Comparison of ENCODE assay signal across 8 cellular contexts in the genomic region with DNA sequence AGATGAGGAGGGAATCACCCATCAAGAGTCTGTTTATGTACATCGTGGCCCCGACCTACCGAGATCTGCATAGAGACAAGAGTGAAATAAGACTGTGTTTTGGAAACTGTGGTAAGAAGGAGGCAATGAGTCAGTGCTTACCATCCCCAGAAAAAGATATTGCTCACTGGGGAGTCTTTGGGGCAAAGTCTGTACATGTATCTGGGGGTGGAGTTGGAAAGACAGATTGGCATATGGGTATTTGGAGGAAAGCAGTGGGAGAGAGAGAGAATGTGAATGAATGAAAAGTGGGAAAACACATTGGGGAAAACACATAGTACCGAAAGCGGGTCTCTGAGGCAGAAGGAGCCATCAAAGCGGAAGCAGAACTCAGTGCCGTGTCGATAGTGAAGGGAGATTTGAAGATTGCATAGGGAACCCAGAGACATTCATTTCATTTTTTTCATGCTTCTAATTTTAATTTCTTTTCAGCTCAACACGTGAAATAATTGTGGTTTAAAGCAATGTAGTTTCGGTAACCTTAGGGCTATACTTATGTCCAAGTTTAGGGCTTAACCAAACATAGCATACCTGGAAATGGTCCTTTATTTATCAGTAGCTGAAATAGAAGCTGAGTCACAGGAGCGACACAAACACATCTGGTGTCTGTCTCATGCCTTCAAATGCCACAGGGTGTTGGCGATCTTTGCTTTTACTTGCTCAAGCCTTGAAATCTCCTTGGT.
DNase-seq lines count a peak whose midpoint lies in the region; ATAC-seq and TF ChIP-seq lines count a peak whose summit lies in the region.

No MANE protein-coding gene starts in this region.

- H3K4me3 ChIP-seq in lower lobe of right lung (no peak overlapping the region), BE2C (ENCODE audit: low read depth, low read length) (no peak overlapping the region)

- DNase-seq in GM10248 (ENCODE audit: extremely low spot score) (peak; percentile 49), H4 (ENCODE audit: low spot score) (peak; percentile 81), MV-4-11 (lab: John Stamatoyannopoulos, UW) (peak; percentile 92), lower lobe of right lung (no peak), mesothelial cell of epicardium (ENCODE audit: low spot score in 2 of 2, unreplicated experiment in 2 of 2) (no peak), BE2C (no peak), cerebellum (ENCODE audit: low spot score) (no peak)
- peak; percentile 58 to 65 for DNase-seq in activated T-cell treated with anti-CD3 and anti-CD28 coated beads, Interleukin-2, amount 50 U/mL, for 48 hours

- H3K4me3 Mint-ChIP-seq in mesothelial cell of epicardium: no peak overlapping the region

- H3K9me3 ChIP-seq in lower lobe of right lung: no peaks in the 10 kb centered on the region
- H3K9me3 ChIP-seq in BE2C: no peaks in the 10 kb centered on the region

- CTCF ChIA-PET in GM10248 (lab: Yijun Ruan, JAX): interaction anchor here (1.0 to 2.4 kb wide), 9 partner anchors 10 to 104 kb away, joined by 3 to 12 read pairs (median 5); no protein-coding TSS in a partner anchor

- H3K36me3 ChIP-seq in lower lobe of right lung (no peaks in the 10 kb centered on the region), BE2C (no peaks in the 10 kb centered on the region)

- POLR2A ChIA-PET in GM10248 (lab: Yijun Ruan, JAX): interaction anchor here (0.6 to 1.0 kb wide), 3 partner anchors 10 to 105 kb away, joined by 3 to 5 read pairs (median 3); no protein-coding TSS in a partner anchor

- intact Hi-C loops in lower lobe of right lung (cut with DNase I): no loop called here

- H3K27me3 Mint-ChIP-seq in mesothelial cell of epicardium (ENCODE audit: low read depth): peaks cover 18% of the 10 kb centered on the region

- H3K27ac ChIP-seq in lower lobe of right lung: peak overlapping the region; percentile 58

- H3K4me1 ChIP-seq in lower lobe of right lung: peaks cover 34% of the 10 kb centered on the region
- peaks cover 23% of the 10 kb centered on the region; the same call in 1 of the 2 replicates for H3K4me1 ChIP-seq in BE2C

- H3K9me3 Mint-ChIP-seq in mesothelial cell of epicardium: no peaks in the 10 kb centered on the region

- H3K4me1 Mint-ChIP-seq in mesothelial cell of epicardium: peaks cover 4% of the 10 kb centered on the region

- no peaks in the 10 kb centered on the region for H3K27me3 ChIP-seq in lower lobe of right lung (ENCODE audit: low read depth)
- H3K27me3 ChIP-seq in BE2C: no peaks in the 10 kb centered on the region

- TF ChIP-seq CTCF in GM10248 (IDR thresholded peaks at IDR 0.05; ENCODE audit: control extremely low read depth, extremely low read depth, low read depth, missing control alignments) (no peak), lower lobe of right lung (IDR thresholded peaks at IDR 0.05) (no peak), mesothelial cell of epicardium (IDR thresholded peaks at IDR 0.05; ENCODE audit: unreplicated experiment) (no peak), BE2C (IDR thresholded peaks at IDR 0.05; ENCODE audit: low read depth, low read length) (no peak)

- no peaks in the 10 kb centered on the region for H3K36me3 Mint-ChIP-seq in mesothelial cell of epicardium

- H3K27ac Mint-ChIP-seq in mesothelial cell of epicardium: no peak overlapping the region

- ATAC-seq in lower lobe of right lung: peak; percentile 50 to 70

Comparison
In these comparisons a context has a peak if more than half of its experiments do, and no peak if none do; other contexts are left out.
1. DNase-seq: peak in GM10248 (single experiment), H4 (single experiment), MV-4-11 (single experiment) and activated T-cell treated with anti-CD3 and anti-CD28 coated beads, Interleukin-2, amount 50 U/mL, for 48 hours (2 of 2); none in lower lobe of right lung (single experiment), mesothelial cell of epicardium (0 of 2), BE2C (single experiment) and cerebellum (single experiment).